ENCODE assay signal across 11 cellular contexts in the genomic region with DNA sequence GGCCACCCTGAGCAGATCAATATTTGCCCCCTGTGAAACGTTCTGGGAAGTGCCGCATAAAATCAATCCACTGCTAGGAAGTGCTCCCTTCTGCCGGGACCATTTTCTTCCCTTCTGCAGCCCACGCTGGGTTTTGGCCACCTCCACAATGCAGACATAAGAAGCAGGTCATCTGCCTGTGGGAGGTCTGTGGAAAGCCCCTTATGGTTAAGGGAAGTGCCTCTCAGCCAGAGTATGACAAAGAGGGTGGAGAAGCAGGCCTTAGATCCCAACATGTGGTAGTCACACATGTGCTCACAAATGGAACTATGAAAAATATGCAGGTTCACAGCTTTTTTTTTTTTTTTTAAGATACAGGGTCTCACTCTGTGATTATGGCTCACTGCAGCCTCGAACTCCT.
DNase-seq lines count a peak whose midpoint lies in the region; ATAC-seq, FAIRE-seq and TF ChIP-seq lines count a peak whose summit lies in the region.
"Had no signal": no experiment of that assay in that cellular context is flagged by ENCODE, and none has a peak within 500 bp of the region (broad histone marks: within the 10 kb centered on the region; RNA-seq: fewer than 3 reads in every experiment).

No MANE protein-coding gene starts in this region.

- H2AFZ ChIP-seq in GM12878 (ENCODE audit: control insufficient read depth, low read depth, low read length) = peak overlapping the region; percentile 70
- peak overlapping the region; percentile 96 for H2AFZ ChIP-seq in neuronal stem cell (ENCODE audit: low read length)

- H3K4me1 ChIP-seq in GM12878 (ENCODE audit: control insufficient read depth, insufficient read depth, low read length) (peaks cover 19% of the 10 kb centered on the region), neuronal stem cell (ENCODE audit: control insufficient read depth in 2 of 2, insufficient read depth in 1 of 2, low read depth in 1 of 2, low read length in 2 of 2) (peaks cover 3 to 12% of the 10 kb centered on the region in 2 donors)

- RAD21 ChIA-PET in GM12878 (lab: Charles Lee; ENCODE audit: unreplicated experiment) = interaction anchor here (0.6 to 3.5 kb wide), 5 partner anchors 31 to 265 kb away, joined by 3 to 30 read pairs (median 16); no protein-coding TSS in a partner anchor

- ATAC-seq in HG03442 (IDR thresholded peaks at IDR 0.05; ENCODE audit: unreplicated experiment) = peak; percentile 29
- ATAC-seq in GM12878 = peak; percentile 55

- H3K27ac ChIP-seq in GM12878 (ENCODE audit: control insufficient read depth, insufficient read depth) (peak overlapping the region; percentile 55; the same call in 1 of the 2 replicates), neuronal stem cell (replicated peaks; ENCODE audit: low read length) (no peak overlapping the region)

- H2AK5ac ChIP-seq in neuronal stem cell (ENCODE audit: low read depth, low read length) = no peak overlapping the region

- POLR2A ChIA-PET in GM12878 (lab: Charles Lee) = interaction anchor here (0.6 to 1.6 kb wide), 2 partner anchors 11 to 16 kb away, joined by 4 read pairs; no protein-coding TSS in a partner anchor

- WGBS in GM12878 (ENCODE audit: insufficient coverage, insufficient replicate concordance, low lambda C conversion rate, missing lambda C conversion rate) = 55% methylated on average over 5 of the region's 5 CpGs
- no CpG with 5 or more reads among the region's 5 CpGs for WGBS in neuronal stem cell (ENCODE audit: extremely low coverage in 2 of 2, insufficient read length in 2 of 2, insufficient replicate concordance in 1 of 2), 2 donors

- no peaks in the 10 kb centered on the region; the same call in 1 of the 2 replicates for H4K20me1 ChIP-seq in GM12878 (ENCODE audit: control insufficient read depth, insufficient read depth)

- H3K4me2 ChIP-seq in GM12878 (ENCODE audit: control insufficient read depth, insufficient read depth) (peak overlapping the region; percentile 92), neuronal stem cell (ENCODE audit: insufficient read depth, low read length, poor library complexity, severe bottlenecking) (no peak overlapping the region)

- TF ChIP-seq RAD21 in GM12878 (IDR thresholded peaks at IDR 0.05; ENCODE audit: insufficient read depth, low read depth, low read length) = no peak

- no peak for TF ChIP-seq EP300 in GM12878 (IDR thresholded peaks at IDR 0.05; ENCODE audit: borderline replicate concordance in 1 of 2, control insufficient read depth in 1 of 2, low read depth in 2 of 2, low read length in 2 of 2)

- in situ Hi-C loops in GM12878 (cut with MboI) = no loop called here

- no peak overlapping the region for H4K91ac ChIP-seq in neuronal stem cell (ENCODE audit: low read depth, low read length, poor library complexity)

- H3K9me3 ChIP-seq in GM12878 (replicated peaks; ENCODE audit: control insufficient read depth, insufficient read depth, low read length) = no peaks in the 10 kb centered on the region
- no peaks in the 10 kb centered on the region for H3K9me3 ChIP-seq in neuronal stem cell (replicated peaks in 1 of 2; ENCODE audit: control insufficient read depth in 2 of 2, insufficient read depth in 1 of 2, low read depth in 1 of 2, low read length in 2 of 2)
- H3K9me3 ChIP-seq: upper lobe of left lung had no signal

- H3K27me3 ChIP-seq in GM12878 (replicated peaks in 1 of 2; ENCODE audit: control insufficient read depth in 2 of 2, insufficient read depth in 2 of 2, low read length in 1 of 2) (no peaks in the 10 kb centered on the region), neuronal stem cell (ENCODE audit: control insufficient read depth in 3 of 3, insufficient read depth in 3 of 3, low read depth in 1 of 3, low read length in 3 of 3) (peaks cover 0 to 16% (median 5%) of the 10 kb centered on the region in 3 experiments)
- H3K27me3 ChIP-seq: upper lobe of left lung had no signal

- BruUV-seq in GM12878 (replicated peaks; lab: Mats Ljungman, UMichigan) = no TSS peak

- no peak overlapping the region for H3K18ac ChIP-seq in neuronal stem cell (ENCODE audit: low read length)

- H3K36me3 ChIP-seq in GM12878 (ENCODE audit: control insufficient read depth in 2 of 2, insufficient read depth in 2 of 2, low read length in 1 of 2) (no peaks in the 10 kb centered on the region), neuronal stem cell (replicated peaks in 1 of 2; ENCODE audit: control insufficient read depth in 2 of 2, insufficient read depth in 2 of 2, low read length in 2 of 2) (peaks cover 0 to under 1% of the 10 kb centered on the region in 2 donors)
- H3K36me3 ChIP-seq: upper lobe of left lung had no signal

- FAIRE-seq in GM12878 (lab: Jason Lieb, UNC) = no peak
- FAIRE-seq: endometrium had no signal

- no peak overlapping the region for H2BK12ac ChIP-seq in neuronal stem cell (ENCODE audit: low read length)

- H4K8ac ChIP-seq in neuronal stem cell (ENCODE audit: low read depth, low read length) = no peak overlapping the region

- H3K4me3 ChIP-seq in GM12878 (no peak overlapping the region; the same call in 1 of the 2 replicates), neuronal stem cell (ENCODE audit: low read length in 2 of 2) (peak overlapping the region in 1 of 2 donors; percentile 14)

- DNase-seq in GM10266 (ENCODE audit: extremely low spot score) = peak; percentile 75
- DNase-seq in GM12878 (ENCODE audit: low read depth, low spot score) = no peak
- DNase-seq in neuronal stem cell (ENCODE audit: low spot score) = no peak
- no peak for DNase-seq in NCI-H526 treated with DMSO at 0.1 percent for 48 hours (lab: John Stamatoyannopoulos, UW)
- DNase-seq in midbrain (lab: John Stamatoyannopoulos, UW) = no peak
- DNase-seq in SKM-1 (lab: John Stamatoyannopoulos, UW; ENCODE audit: unreplicated experiment) = no peak
- DNase-seq in LoVo (ENCODE audit: low spot score) = no peak
- DNase-seq: NCI-H1417 treated with DMSO at 0.1 percent for 48 hours had no signal

- SMC1A ChIA-PET in GM12878 (lab: Charles Lee; ENCODE audit: uncharacterized antibody, unreplicated experiment) = interaction anchor here (0.9 to 9.4 kb wide), 4 partner anchors 11 to 181 kb away, joined by 3 to 101 read pairs (median 14); no protein-coding TSS in a partner anchor

- H2BK5ac ChIP-seq in neuronal stem cell (ENCODE audit: low read length) = no peak overlapping the region

- intact Hi-C loops in GM12878 (cut with micrococcal nuclease; ENCODE audit: unreplicated experiment) = no loop called here

- CTCF ChIA-PET in GM12878 (lab: Yijun Ruan, JAX) = interaction anchor here (0.6 to 8.5 kb wide), 11 partner anchors 11 to 272 kb away, joined by 3 to 202 read pairs (median 6); no protein-coding TSS in a partner anchor

- H3K4ac ChIP-seq in neuronal stem cell (ENCODE audit: low read length) = no peak overlapping the region

- TF ChIP-seq CTCF in GM10266 (IDR thresholded peaks at IDR 0.05; ENCODE audit: control insufficient read depth, insufficient read depth, low read depth, missing control alignments) = no peak
- TF ChIP-seq CTCF in GM12878 (IDR thresholded peaks at IDR 0.05 in 2 of 3, conservative IDR thresholded peaks at IDR 0.05 in 1 of 3; ENCODE audit: control insufficient read depth in 2 of 3, extremely low read depth in 1 of 3, insufficient read depth in 1 of 3, low read depth in 3 of 3, low read length in 3 of 3) = no peak

- H3K14ac ChIP-seq in neuronal stem cell (ENCODE audit: low read length) = no peak overlapping the region

- TF ChIP-seq POLR2A in GM12878 (IDR thresholded peaks at IDR 0.05; ENCODE audit: low read depth, low read length) = no peak

- H3K9ac ChIP-seq in GM12878 (ENCODE audit: control insufficient read depth, insufficient read depth, low read length) = peak overlapping the region; percentile 68
- no peak overlapping the region for H3K9ac ChIP-seq in neuronal stem cell (ENCODE audit: low read depth, low read length, poor library complexity)

- H2BK15ac ChIP-seq in neuronal stem cell (ENCODE audit: low read length) = no peak overlapping the region

- no peaks in the 10 kb centered on the region for H3K79me2 ChIP-seq in GM12878 (ENCODE audit: control insufficient read depth, insufficient read depth, low read length)

- H2BK120ac ChIP-seq in neuronal stem cell (ENCODE audit: low read depth, low read length) = no peak overlapping the region

- no peaks in the 10 kb centered on the region for H3K79me1 ChIP-seq in neuronal stem cell (ENCODE audit: low read depth, low read length)

- no peak overlapping the region for H3K23ac ChIP-seq in neuronal stem cell (ENCODE audit: low read depth, low read length, poor library complexity)

TF ChIP-seq in GM12878, 131 proteins besides CTCF, POLR2A, EP300 and RAD21 (continues in another document):
- TF ChIP-seq GABPA (IDR thresholded peaks at IDR 0.05; ENCODE audit: low read depth) = no peak
- TF ChIP-seq RB1 (IDR thresholded peaks at IDR 0.05; ENCODE audit: borderline replicate concordance) = no peak
- no peak for TF ChIP-seq ZNF622 (IDR thresholded peaks at IDR 0.05)
- TF ChIP-seq RFX5 (IDR thresholded peaks at IDR 0.05; ENCODE audit: low read depth, low read length) = no peak
- no peak for TF ChIP-seq MYB (IDR thresholded peaks at IDR 0.05; ENCODE audit: borderline replicate concordance, low read depth, low read length)
- no peak for TF ChIP-seq RCOR1 (conservative IDR thresholded peaks at IDR 0.05; ENCODE audit: low read depth, low read length)
- TF ChIP-seq FOXK2 (IDR thresholded peaks at IDR 0.05) = no peak
- TF ChIP-seq CHD1 (IDR thresholded peaks at IDR 0.05; ENCODE audit: low read depth, low read length) = no peak
- TF ChIP-seq DPF2 (IDR thresholded peaks at IDR 0.05) = 0 out of 2 replicates have a peak, but pooled peaks have one; percentile 24
- TF ChIP-seq, protein P1, sequence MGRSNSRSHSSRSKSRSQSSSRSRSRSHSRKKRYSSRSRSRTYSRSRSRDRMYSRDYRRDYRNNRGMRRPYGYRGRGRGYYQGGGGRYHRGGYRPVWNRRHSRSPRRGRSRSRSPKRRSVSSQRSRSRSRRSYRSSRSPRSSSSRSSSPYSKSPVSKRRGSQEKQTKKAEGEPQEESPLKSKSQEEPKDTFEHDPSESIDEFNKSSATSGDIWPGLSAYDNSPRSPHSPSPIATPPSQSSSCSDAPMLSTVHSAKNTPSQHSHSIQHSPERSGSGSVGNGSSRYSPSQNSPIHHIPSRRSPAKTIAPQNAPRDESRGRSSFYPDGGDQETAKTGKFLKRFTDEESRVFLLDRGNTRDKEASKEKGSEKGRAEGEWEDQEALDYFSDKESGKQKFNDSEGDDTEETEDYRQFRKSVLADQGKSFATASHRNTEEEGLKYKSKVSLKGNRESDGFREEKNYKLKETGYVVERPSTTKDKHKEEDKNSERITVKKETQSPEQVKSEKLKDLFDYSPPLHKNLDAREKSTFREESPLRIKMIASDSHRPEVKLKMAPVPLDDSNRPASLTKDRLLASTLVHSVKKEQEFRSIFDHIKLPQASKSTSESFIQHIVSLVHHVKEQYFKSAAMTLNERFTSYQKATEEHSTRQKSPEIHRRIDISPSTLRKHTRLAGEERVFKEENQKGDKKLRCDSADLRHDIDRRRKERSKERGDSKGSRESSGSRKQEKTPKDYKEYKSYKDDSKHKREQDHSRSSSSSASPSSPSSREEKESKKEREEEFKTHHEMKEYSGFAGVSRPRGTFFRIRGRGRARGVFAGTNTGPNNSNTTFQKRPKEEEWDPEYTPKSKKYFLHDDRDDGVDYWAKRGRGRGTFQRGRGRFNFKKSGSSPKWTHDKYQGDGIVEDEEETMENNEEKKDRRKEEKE (IDR thresholded peaks at IDR 0.05) = no peak
